Comparison of ENCODE assay signal across 1 cellular context in the genomic region with DNA sequence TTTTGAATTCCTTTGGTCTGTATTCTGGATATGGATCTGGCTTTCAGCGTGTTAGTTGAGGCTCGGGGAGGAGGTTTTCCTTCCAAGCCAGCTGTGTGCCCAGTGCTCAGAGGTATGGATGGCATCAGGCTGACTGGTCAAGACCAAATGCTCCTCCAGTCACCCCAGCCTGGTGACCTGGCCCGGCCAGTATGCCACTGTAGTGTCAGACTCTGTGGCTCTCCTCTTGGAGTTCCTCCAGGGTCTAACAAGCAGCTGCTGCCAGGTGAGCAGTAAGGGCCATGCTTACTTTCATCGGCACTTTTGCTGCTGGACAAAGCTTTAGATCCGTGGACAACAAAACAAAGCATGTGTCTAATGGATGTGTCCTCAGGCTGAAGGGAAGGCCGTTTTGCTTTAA.
TF ChIP-seq lines count a peak whose summit lies in the region.

No MANE protein-coding gene starts in this region.

TF ChIP-seq in H1, 55 proteins besides CTCF, POLR2A, EP300 and RAD21:
- no peak for TF ChIP-seq JUND (IDR thresholded peaks at IDR 0.05; ENCODE audit: low read length)
- TF ChIP-seq TBP (IDR thresholded peaks at IDR 0.05; ENCODE audit: low read depth, low read length): no peak
- no peak for TF ChIP-seq CEBPB (IDR thresholded peaks at IDR 0.05; ENCODE audit: low read depth, low read length)
- no peak for TF ChIP-seq ASH2L (IDR thresholded peaks at IDR 0.05; ENCODE audit: low read length)
- TF ChIP-seq CHD1 (IDR thresholded peaks at IDR 0.05; ENCODE audit: low read depth, low read length): no peak
- no peak for TF ChIP-seq RXRA (IDR thresholded peaks at IDR 0.05; ENCODE audit: insufficient read depth, low read depth, low read length)
- no peak for TF ChIP-seq EGR1 (IDR thresholded peaks at IDR 0.05; ENCODE audit: borderline replicate concordance, low read depth, low read length)
- TF ChIP-seq NANOG (IDR thresholded peaks at IDR 0.05; ENCODE audit: insufficient read depth, low read depth, low read length, poor library complexity, severe bottlenecking): no peak
- no peak for TF ChIP-seq KDM5A (IDR thresholded peaks at IDR 0.05; ENCODE audit: low read length)
